Comparison of ENCODE assay signal across 10 cellular contexts in the genomic region with DNA sequence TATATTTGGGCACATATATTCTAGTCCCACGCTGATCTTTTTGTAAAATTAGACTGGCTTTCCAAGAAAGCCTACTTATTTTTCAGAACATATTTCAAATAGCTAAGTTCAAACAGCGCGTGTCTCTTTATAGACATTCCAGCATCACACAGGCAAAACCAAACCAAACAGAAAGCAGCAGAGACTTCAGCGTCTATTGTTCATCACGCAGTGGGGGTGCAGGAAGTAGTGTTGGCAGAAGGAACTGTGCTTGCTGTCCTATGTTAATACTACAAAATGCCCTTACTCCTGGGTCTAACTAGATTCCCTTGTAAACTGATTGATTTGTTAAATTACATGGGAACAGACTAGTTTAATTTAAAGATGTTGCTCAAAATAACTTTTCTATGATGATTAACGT.
DNase-seq lines count a peak whose midpoint lies in the region; ATAC-seq, FAIRE-seq and TF ChIP-seq lines count a peak whose summit lies in the region.
"Had no signal": no experiment of that assay in that cellular context is flagged by ENCODE, and none has a peak within 500 bp of the region (broad histone marks: within the 10 kb centered on the region; RNA-seq: fewer than 3 reads in every experiment).

No MANE protein-coding gene starts in this region.

- no peak for TF ChIP-seq RAD21 in HepG2 (CRISPR knock-in tag; IDR thresholded peaks at IDR 0.05)

- DNase-seq in RKO (ENCODE audit: low spot score) (peak; percentile 15), fibroblast of mammary gland (ENCODE audit: low read depth) (peak; percentile 3), putamen (ENCODE audit: low spot score) (peak; percentile 1), HepG2 (ENCODE audit: low spot score) (no peak), erythroblast (lab: John Stamatoyannopoulos, UW) (no peak), NCI-H2171 treated with DMSO at 0.1 percent for 48 hours (lab: John Stamatoyannopoulos, UW) (no peak)
- DNase-seq: activated naive CD4-positive, alpha-beta T cell treated with anti-CD3 and anti-CD28 coated beads, Interleukin-2, amount 10 ng/mL, durations not matched to agents 7 days and 5 days; DMS79 had no signal

- no peaks in the 10 kb centered on the region for H4K20me1 ChIP-seq in HepG2 (ENCODE audit: insufficient read depth, low read length)

- H3K4me3 ChIP-seq in fibroblast of mammary gland (ENCODE audit: control insufficient read depth, low read depth, low read length): no peak overlapping the region
- no peak overlapping the region for H3K4me3 ChIP-seq in HepG2 (replicated peaks in 1 of 3; ENCODE audit: insufficient read depth in 1 of 3, low read depth in 2 of 3, low read length in 3 of 3)

- BruUV-seq in HepG2 (replicated peaks; lab: Mats Ljungman, UMichigan): no TSS peak

- no peaks in the 10 kb centered on the region for H3K27me3 ChIP-seq in HepG2 (ENCODE audit: control insufficient read depth in 1 of 2, insufficient read depth in 2 of 2, low read length in 2 of 2)

- H3K4me1 ChIP-seq in HepG2 (ENCODE audit: insufficient read depth, low read length): no peaks in the 10 kb centered on the region

- POLR2A ChIA-PET in HepG2 (lab: Yijun Ruan, JAX): no interaction called here

- no peak overlapping the region for H3K27ac ChIP-seq in HepG2 (ENCODE audit: extremely low read length, insufficient read depth, low read length)

- H3K36me3 ChIP-seq in HepG2 (replicated peaks in 1 of 2; ENCODE audit: control insufficient read depth in 1 of 2, insufficient read depth in 2 of 2, low read length in 2 of 2): no peaks in the 10 kb centered on the region

- TF ChIP-seq POLR2A in HepG2 (IDR thresholded peaks at IDR 0.05; ENCODE audit: insufficient read depth in 1 of 2, low read depth in 2 of 2, low read length in 2 of 2) (no peak), erythroblast (IDR thresholded peaks at IDR 0.05; ENCODE audit: low read length) (no peak)

- CTCF ChIA-PET in HepG2 (lab: Yijun Ruan, JAX; ENCODE audit: low intra/inter-chr PET ratio, low total read pairs): no interaction called here

- H3K4me2 ChIP-seq in HepG2 (ENCODE audit: low read depth, low read length): no peak overlapping the region

- no peak for FAIRE-seq in HepG2 (lab: Jason Lieb, UNC)

- no peak overlapping the region for H2AFZ ChIP-seq in HepG2 (ENCODE audit: low read length)

- WGBS in HepG2 (ENCODE audit: low lambda C conversion rate): 0% methylated on average over 6 of the region's 6 CpGs

- no peak overlapping the region for H3K9ac ChIP-seq in HepG2 (ENCODE audit: insufficient read depth, low read depth, low read length)

- peak; percentile 77 for ATAC-seq in HG02884 (IDR thresholded peaks at IDR 0.05; ENCODE audit: unreplicated experiment)
- no peak for ATAC-seq in HepG2
- ATAC-seq in GM19035 (IDR thresholded peaks at IDR 0.05; ENCODE audit: unreplicated experiment): no peak

- in situ Hi-C loops in HepG2 (cut with HindIII; ENCODE audit: extremely low pct_ligation_motif_present, low pct_unique_long_range_greater_than_20kb): no loop called here

- TF ChIP-seq EP300 in HepG2 (IDR thresholded peaks at IDR 0.05; ENCODE audit: low read depth in 2 of 2, low read length in 2 of 2): no peak
- TF ChIP-seq EP300 in HepG2 (CRISPR knock-in tag; IDR thresholded peaks at IDR 0.05; ENCODE audit: borderline replicate concordance): no peak

- TF ChIP-seq CTCF in fibroblast of mammary gland (conservative IDR thresholded peaks at IDR 0.05; ENCODE audit: control insufficient read depth, insufficient read depth, low read depth, low read length): no peak
- TF ChIP-seq CTCF in HepG2 (CRISPR knock-in tag; IDR thresholded peaks at IDR 0.05): no peak

- H3K79me2 ChIP-seq in HepG2 (ENCODE audit: insufficient read depth, low read length): no peaks in the 10 kb centered on the region

- H3K9me3 ChIP-seq in HepG2 (ENCODE audit: low read length): no peaks in the 10 kb centered on the region

- intact Hi-C loops in HepG2 (cut with micrococcal nuclease; ENCODE audit: unreplicated experiment): no loop called here

TF ChIP-seq in HepG2, 621 proteins besides CTCF, POLR2A, EP300 and RAD21:
- TF ChIP-seq ZFY (CRISPR knock-in tag; IDR thresholded peaks at IDR 0.05): no peak
- TF ChIP-seq PHF21A (CRISPR knock-in tag; IDR thresholded peaks at IDR 0.05): no peak
- TF ChIP-seq, protein P1, sequence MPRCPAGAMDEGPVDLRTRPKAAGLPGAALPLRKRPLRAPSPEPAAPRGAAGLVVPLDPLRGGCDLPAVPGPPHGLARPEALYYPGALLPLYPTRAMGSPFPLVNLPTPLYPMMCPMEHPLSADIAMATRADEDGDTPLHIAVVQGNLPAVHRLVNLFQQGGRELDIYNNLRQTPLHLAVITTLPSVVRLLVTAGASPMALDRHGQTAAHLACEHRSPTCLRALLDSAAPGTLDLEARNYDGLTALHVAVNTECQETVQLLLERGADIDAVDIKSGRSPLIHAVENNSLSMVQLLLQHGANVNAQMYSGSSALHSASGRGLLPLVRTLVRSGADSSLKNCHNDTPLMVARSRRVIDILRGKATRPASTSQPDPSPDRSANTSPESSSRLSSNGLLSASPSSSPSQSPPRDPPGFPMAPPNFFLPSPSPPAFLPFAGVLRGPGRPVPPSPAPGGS (CRISPR knock-in tag; IDR thresholded peaks at IDR 0.05): no peak
- TF ChIP-seq HOXA5 (CRISPR knock-in tag; IDR thresholded peaks at IDR 0.05): no peak
- TF ChIP-seq, protein P2, sequence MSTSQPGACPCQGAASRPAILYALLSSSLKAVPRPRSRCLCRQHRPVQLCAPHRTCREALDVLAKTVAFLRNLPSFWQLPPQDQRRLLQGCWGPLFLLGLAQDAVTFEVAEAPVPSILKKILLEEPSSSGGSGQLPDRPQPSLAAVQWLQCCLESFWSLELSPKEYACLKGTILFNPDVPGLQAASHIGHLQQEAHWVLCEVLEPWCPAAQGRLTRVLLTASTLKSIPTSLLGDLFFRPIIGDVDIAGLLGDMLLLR (CRISPR knock-in tag; IDR thresholded peaks at IDR 0.05): no peak
- TF ChIP-seq NFIC (IDR thresholded peaks at IDR 0.05; ENCODE audit: low read length): no peak
- TF ChIP-seq ZNF296 (CRISPR knock-in tag; conservative IDR thresholded peaks at IDR 0.05): no peak
- TF ChIP-seq POLR2G (IDR thresholded peaks at IDR 0.05; ENCODE audit: low read depth, low read length): no peak
- TF ChIP-seq, protein P3, sequence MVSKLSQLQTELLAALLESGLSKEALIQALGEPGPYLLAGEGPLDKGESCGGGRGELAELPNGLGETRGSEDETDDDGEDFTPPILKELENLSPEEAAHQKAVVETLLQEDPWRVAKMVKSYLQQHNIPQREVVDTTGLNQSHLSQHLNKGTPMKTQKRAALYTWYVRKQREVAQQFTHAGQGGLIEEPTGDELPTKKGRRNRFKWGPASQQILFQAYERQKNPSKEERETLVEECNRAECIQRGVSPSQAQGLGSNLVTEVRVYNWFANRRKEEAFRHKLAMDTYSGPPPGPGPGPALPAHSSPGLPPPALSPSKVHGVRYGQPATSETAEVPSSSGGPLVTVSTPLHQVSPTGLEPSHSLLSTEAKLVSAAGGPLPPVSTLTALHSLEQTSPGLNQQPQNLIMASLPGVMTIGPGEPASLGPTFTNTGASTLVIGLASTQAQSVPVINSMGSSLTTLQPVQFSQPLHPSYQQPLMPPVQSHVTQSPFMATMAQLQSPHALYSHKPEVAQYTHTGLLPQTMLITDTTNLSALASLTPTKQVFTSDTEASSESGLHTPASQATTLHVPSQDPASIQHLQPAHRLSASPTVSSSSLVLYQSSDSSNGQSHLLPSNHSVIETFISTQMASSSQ (IDR thresholded peaks at IDR 0.05; ENCODE audit: low read depth): no peak
- TF ChIP-seq, protein P3 (CRISPR knock-in tag; IDR thresholded peaks at IDR 0.05; ENCODE audit: borderline replicate concordance): no peak
- TF ChIP-seq PHF5A (CRISPR knock-in tag; IDR thresholded peaks at IDR 0.05; ENCODE audit: low read depth, unreplicated experiment): no peak
- TF ChIP-seq ZSCAN30 (CRISPR knock-in tag; IDR thresholded peaks at IDR 0.05): no peak
- TF ChIP-seq, protein P4, sequence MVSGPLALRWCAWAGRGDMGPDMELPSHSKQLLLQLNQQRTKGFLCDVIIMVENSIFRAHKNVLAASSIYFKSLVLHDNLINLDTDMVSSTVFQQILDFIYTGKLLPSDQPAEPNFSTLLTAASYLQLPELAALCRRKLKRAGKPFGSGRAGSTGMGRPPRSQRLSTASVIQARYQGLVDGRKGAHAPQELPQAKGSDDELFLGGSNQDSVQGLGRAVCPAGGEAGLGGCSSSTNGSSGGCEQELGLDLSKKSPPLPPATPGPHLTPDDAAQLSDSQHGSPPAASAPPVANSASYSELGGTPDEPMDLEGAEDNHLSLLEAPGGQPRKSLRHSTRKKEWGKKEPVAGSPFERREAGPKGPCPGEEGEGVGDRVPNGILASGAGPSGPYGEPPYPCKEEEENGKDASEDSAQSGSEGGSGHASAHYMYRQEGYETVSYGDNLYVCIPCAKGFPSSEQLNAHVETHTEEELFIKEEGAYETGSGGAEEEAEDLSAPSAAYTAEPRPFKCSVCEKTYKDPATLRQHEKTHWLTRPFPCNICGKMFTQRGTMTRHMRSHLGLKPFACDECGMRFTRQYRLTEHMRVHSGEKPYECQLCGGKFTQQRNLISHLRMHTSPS (CRISPR knock-in tag; IDR thresholded peaks at IDR 0.05; ENCODE audit: low read depth): no peak
- no peak for TF ChIP-seq ZNF781 (CRISPR knock-in tag; IDR thresholded peaks at IDR 0.05; ENCODE audit: borderline replicate concordance, not compliant biosample characterization)

Comparison
In these comparisons a context has a peak if more than half of its experiments do, and no peak if none do; other contexts are left out.
1. DNase-seq: peak in RKO (single experiment), fibroblast of mammary gland (single experiment) and putamen (single experiment); none in HepG2 (single experiment), erythroblast (0 of 2) and NCI-H2171 treated with DMSO at 0.1 percent for 48 hours (single experiment).